Comparison of ENCODE assay signal across 1 cellular context in genomic region chr15:83012038-83012490, GRCh38.
TF ChIP-seq lines count a peak whose summit lies in the region.

No MANE protein-coding gene starts in this region.

TF ChIP-seq in HCT116, 20 proteins besides CTCF, POLR2A, EP300 and RAD21 (continued from another document):
- TF ChIP-seq ATF3 (IDR thresholded peaks at IDR 0.05) (no peak), ELF1 (IDR thresholded peaks at IDR 0.05; ENCODE audit: borderline replicate concordance, low read depth) (no peak), ZBTB33 (IDR thresholded peaks at IDR 0.05; ENCODE audit: extremely low read depth, insufficient replicate concordance, low read length) (no peak), FOSL1 (IDR thresholded peaks at IDR 0.05; ENCODE audit: low read depth) (no peak), MAX (IDR thresholded peaks at IDR 0.05) (no peak), SRF (IDR thresholded peaks at IDR 0.05; ENCODE audit: low read depth) (no peak), ZNF274 (IDR thresholded peaks at IDR 0.05; ENCODE audit: low read depth, low read length) (no peak), ZFX (IDR thresholded peaks at IDR 0.05) (no peak), CBX3 (IDR thresholded peaks at IDR 0.05; ENCODE audit: low read depth) (no peak), EZH2 (IDR thresholded peaks at IDR 0.05) (no peak), EZH2phosphoT487 (IDR thresholded peaks at IDR 0.05; ENCODE audit: borderline replicate concordance) (no peak), POLR2AphosphoS5 (IDR thresholded peaks at IDR 0.05; ENCODE audit: low read depth, low read length) (no peak), JUND (IDR thresholded peaks at IDR 0.05) (no peak), EGR1 (IDR thresholded peaks at IDR 0.05; ENCODE audit: low read depth) (no peak)
